1 cellular context compared by ENCODE assay signal in the genomic region with DNA sequence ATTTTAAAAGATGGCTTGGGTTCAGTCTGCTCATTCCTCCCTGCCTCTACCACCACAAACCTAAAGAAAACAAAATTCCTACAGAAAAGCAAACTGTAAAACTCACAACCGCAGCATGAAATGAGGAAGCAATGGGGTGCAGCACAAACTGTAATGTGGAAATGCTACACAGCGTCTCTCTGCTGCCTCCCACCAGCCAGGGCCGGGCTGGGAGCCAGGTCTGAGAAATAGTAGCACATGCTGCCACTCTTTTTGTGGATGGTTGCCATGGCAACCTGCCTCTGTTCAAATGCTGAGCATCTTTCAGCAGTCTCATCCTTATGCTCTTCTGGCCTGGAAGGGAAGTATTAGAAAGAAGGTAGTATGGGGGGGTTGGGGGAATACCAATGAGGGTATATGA.
TF ChIP-seq lines count a peak whose summit lies in the region.

No MANE protein-coding gene starts in this region.

TF ChIP-seq in IMR-90, 13 proteins besides CTCF, POLR2A, EP300 and RAD21 (continued from another document):
- 0 out of 2 replicates have a peak, but pooled peaks have one; percentile 12 for TF ChIP-seq SMC3 (IDR thresholded peaks at IDR 0.05; ENCODE audit: low read depth, low read length)
- no peak for TF ChIP-seq MAZ (IDR thresholded peaks at IDR 0.05; ENCODE audit: borderline replicate concordance, low read depth, low read length)
- no peak for TF ChIP-seq FOS (IDR thresholded peaks at IDR 0.05; ENCODE audit: low read depth, low read length)
- TF ChIP-seq NFE2L2 (IDR thresholded peaks at IDR 0.05; ENCODE audit: low read depth, low read length): no peak
- TF ChIP-seq, protein P1, sequence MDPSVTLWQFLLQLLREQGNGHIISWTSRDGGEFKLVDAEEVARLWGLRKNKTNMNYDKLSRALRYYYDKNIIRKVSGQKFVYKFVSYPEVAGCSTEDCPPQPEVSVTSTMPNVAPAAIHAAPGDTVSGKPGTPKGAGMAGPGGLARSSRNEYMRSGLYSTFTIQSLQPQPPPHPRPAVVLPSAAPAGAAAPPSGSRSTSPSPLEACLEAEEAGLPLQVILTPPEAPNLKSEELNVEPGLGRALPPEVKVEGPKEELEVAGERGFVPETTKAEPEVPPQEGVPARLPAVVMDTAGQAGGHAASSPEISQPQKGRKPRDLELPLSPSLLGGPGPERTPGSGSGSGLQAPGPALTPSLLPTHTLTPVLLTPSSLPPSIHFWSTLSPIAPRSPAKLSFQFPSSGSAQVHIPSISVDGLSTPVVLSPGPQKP (IDR thresholded peaks at IDR 0.05; ENCODE audit: borderline replicate concordance, low read depth, low read length): no peak
- TF ChIP-seq, protein P2, sequence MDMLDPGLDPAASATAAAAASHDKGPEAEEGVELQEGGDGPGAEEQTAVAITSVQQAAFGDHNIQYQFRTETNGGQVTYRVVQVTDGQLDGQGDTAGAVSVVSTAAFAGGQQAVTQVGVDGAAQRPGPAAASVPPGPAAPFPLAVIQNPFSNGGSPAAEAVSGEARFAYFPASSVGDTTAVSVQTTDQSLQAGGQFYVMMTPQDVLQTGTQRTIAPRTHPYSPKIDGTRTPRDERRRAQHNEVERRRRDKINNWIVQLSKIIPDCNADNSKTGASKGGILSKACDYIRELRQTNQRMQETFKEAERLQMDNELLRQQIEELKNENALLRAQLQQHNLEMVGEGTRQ (IDR thresholded peaks at IDR 0.05; ENCODE audit: low read depth, low read length): no peak
- TF ChIP-seq CEBPB (IDR thresholded peaks at IDR 0.05; ENCODE audit: low read depth, low read length): no peak
- no peak for TF ChIP-seq BHLHE40 (IDR thresholded peaks at IDR 0.05; ENCODE audit: low read depth, low read length)
